In the genomic region with DNA sequence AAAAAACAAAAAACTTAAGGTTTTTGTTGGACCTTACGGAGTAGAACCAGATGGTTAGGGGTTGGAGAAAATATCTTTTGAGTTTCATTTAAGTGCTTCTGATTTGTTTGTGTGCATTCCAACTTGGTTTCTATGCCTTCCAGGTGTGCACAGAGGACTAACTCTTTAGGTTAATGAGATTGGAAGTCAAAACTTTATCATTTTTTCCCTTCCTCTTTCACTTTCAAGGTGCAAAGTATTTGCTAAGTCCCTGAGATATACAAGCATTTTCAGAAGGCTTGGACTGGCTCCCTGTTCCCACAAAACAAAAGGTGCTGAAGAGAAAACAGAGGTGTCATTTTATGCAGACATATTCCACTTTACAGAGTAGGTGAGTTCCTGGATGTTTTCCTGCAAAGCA, we compare ENCODE assay signal across 27 cellular contexts. TPM values are rescaled to one million over a fixed set of nuclear protein-coding genes. Genes with fewer than 3 reads are reported as not detected.
A peak's percentile ranks its signal among the peaks of the same experiment; 100 is the strongest.
DNase-seq lines count a peak whose midpoint lies in the region; ATAC-seq, FAIRE-seq and TF ChIP-seq lines count a peak whose summit lies in the region.
"Had no signal": no experiment of that assay in that cellular context is flagged by ENCODE, and none has a peak within 500 bp of the region (broad histone marks: within the 10 kb centered on the region; RNA-seq: fewer than 3 reads in every experiment).

No MANE protein-coding gene starts in this region.

- FAIRE-seq in frontal cortex (lab: Jason Lieb, UNC): no peak
- FAIRE-seq: GM19239, K562 had no signal

- H3K4me1 ChIP-seq in SJCRH30: peaks cover 28% of the 10 kb centered on the region
- H3K4me1 ChIP-seq in mucosa of descending colon (ENCODE audit: low read depth): no peaks in the 10 kb centered on the region
- H3K4me1 ChIP-seq in foreskin keratinocyte: no peaks in the 10 kb centered on the region

- DNase-seq in SJCRH30 (no peak), mucosa of descending colon (no peak), foreskin keratinocyte (no peak), frontal cortex (ENCODE audit: low spot score in 2 of 2) (no peak), NCI-H1105 treated with DMSO at 0.1 percent for 48 hours (lab: John Stamatoyannopoulos, UW) (no peak)
- DNase-seq: DMS153; DND-41; H9; Kasumi-1; NCI-H1417 treated with DMSO at 0.1 percent for 48 hours; NCI-H2081 treated with DMSO at 0.1 percent for 48 hours; NCI-H2171 treated with DMSO at 0.1 percent for 48 hours; NCI-H774; NK-92 treated with Interleukin-12 subunit alpha and Interleukin-12 subunit beta, amount 100 ng/mL, for 24 hours; SHP77; T-helper 1 cell had no signal

- H3K27ac ChIP-seq in SJCRH30: peak overlapping the region; percentile 8; the same call in 1 of the 2 replicates
- H3K27ac ChIP-seq in foreskin keratinocyte: no peak overlapping the region
- H3K27ac ChIP-seq: RWPE1 had no signal

- no peak for TF ChIP-seq CTCF in mucosa of descending colon (IDR thresholded peaks at IDR 0.05)
- no peak for TF ChIP-seq CTCF in foreskin keratinocyte (conservative IDR thresholded peaks at IDR 0.05)

- H3K9me3 ChIP-seq in SJCRH30 (replicated peaks) (no peaks in the 10 kb centered on the region), mucosa of descending colon (no peaks in the 10 kb centered on the region)

- H3K4me3 ChIP-seq in SJCRH30: no peak overlapping the region
- H3K4me3 ChIP-seq in mucosa of descending colon: no peak overlapping the region
- H3K4me3 ChIP-seq: GM23338, K562 had no signal

- intact Hi-C loops in mucosa of descending colon (cut with DNase I, micrococcal nuclease): no loop called here

- no peaks in the 10 kb centered on the region for H3K36me3 ChIP-seq in SJCRH30
- H3K36me3 ChIP-seq in mucosa of descending colon (ENCODE audit: low read depth): no peaks in the 10 kb centered on the region

- no peaks in the 10 kb centered on the region for H3K27me3 ChIP-seq in SJCRH30
- peaks cover 3% of the 10 kb centered on the region for H3K27me3 ChIP-seq in foreskin keratinocyte

- ATAC-seq in GM19468 (IDR thresholded peaks at IDR 0.05; ENCODE audit: extremely low read depth, unreplicated experiment) (peak; percentile 32), HG03342 (IDR thresholded peaks at IDR 0.05; ENCODE audit: unreplicated experiment) (peak; percentile 52), mucosa of descending colon (peak; percentile 25), foreskin keratinocyte (no peak), HG03097 (IDR thresholded peaks at IDR 0.05; ENCODE audit: low FRiP score, unreplicated experiment) (no peak)
- ATAC-seq: GM23338, K562 had no signal

RNA-seq across cellular contexts. Expression of gene CER1, which starts 30.3 kb away (rescaled TPM):
- not detected in 2 replicates for total RNA-seq in SJCRH30 (2014; rRNA removed; shearing (Covaris generic))
- total RNA-seq in mucosa of descending colon (under 1 TPM in 1 of 3 donors, not detected in 2; 0.25 TPM), foreskin keratinocyte (not detected in 2 replicates), frontal cortex (not detected)
- not detected in 2 replicates for polyA plus RNA-seq in foreskin keratinocyte
- total RNA-seq: A172, HT-29, K562, MCF 10A had no signal
- polyA plus RNA-seq: BJ, K562 had no signal

RNA-seq across cellular contexts. Expression of gene ZDHHC21, which starts 59.6 kb away (rescaled TPM):
- 5.5 and 7.4 TPM in 2 replicates for total RNA-seq in SJCRH30 (2014; rRNA removed; shearing (Covaris generic))
- 10 to 100 TPM; 11.5 to 16.7 (median 16.6) TPM for total RNA-seq in mucosa of descending colon
- total RNA-seq in foreskin keratinocyte: 2.3 and 2.8 TPM in 2 replicates
- 0.62 and 0.71 TPM in 2 replicates for polyA plus RNA-seq in foreskin keratinocyte
- total RNA-seq in frontal cortex: 53.4 TPM

Comparison
In these comparisons a context has a peak if more than half of its experiments do, and no peak if none do; other contexts are left out.
1. ATAC-seq: peak in GM19468 (single experiment), HG03342 (single experiment) and mucosa of descending colon (single experiment); none in foreskin keratinocyte (single experiment) and HG03097 (single experiment).